ENCODE assay signal across 6 cellular contexts in the genomic region with DNA sequence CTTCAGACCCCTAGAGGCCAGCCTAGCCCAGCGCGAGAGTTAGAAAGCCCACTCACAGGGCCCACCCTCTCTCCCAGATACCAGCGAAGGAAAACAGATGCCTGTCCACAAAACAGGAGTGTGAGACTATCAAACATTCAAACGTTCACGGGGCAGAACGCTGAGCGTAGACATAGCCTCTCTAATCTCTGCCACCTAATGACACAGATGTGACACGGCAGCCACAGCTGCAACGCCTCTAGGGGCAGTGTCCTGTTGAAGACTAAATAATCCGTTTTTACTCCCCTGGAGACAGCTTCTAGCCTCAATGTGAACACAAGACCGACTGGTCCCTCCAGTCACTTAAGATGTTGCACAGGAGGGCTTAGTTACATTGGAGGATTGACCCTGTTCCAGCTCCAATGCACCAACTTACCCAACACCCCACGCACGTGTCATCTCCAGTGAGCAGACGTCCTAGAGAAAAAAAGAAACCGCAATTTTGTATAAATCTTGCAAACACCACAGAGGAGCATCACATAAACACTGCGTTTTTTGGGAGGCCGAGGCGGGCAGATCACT.
DNase-seq lines count a peak whose midpoint lies in the region; ATAC-seq, FAIRE-seq and TF ChIP-seq lines count a peak whose summit lies in the region.

No MANE protein-coding gene starts in this region.

- H3K36me3 ChIP-seq in DND-41 (ENCODE audit: insufficient read depth, low read length): peaks cover 46% of the 10 kb centered on the region
- H3K36me3 ChIP-seq in duodenal mucosa (ENCODE audit: control insufficient read depth in 1 of 2, insufficient read depth in 2 of 2, low read length in 2 of 2): peaks cover 22 to 40% of the 10 kb centered on the region in 2 donors

- H3K4me3 ChIP-seq in DND-41 (ENCODE audit: low read depth in 1 of 2, low read length in 2 of 2) (peak overlapping the region; percentile 25 to 63; a peak in 3 of 4 replicates), duodenal mucosa (ENCODE audit: low read depth in 1 of 2, low read length in 2 of 2) (peak overlapping the region; percentile 76 to 99), retinal pigment epithelial cell (ENCODE audit: low read length) (peak overlapping the region; percentile 97)

- H4K20me1 ChIP-seq in DND-41 (ENCODE audit: insufficient read depth, low read length): peaks cover 42% of the 10 kb centered on the region

- H3K27me3 ChIP-seq in DND-41 (ENCODE audit: insufficient read depth, low read length, poor library complexity): no peaks in the 10 kb centered on the region
- H3K27me3 ChIP-seq in duodenal mucosa (ENCODE audit: control insufficient read depth in 1 of 2, insufficient read depth in 2 of 2, low read length in 2 of 2): no peaks in the 10 kb centered on the region

- H3K79me2 ChIP-seq in DND-41 (ENCODE audit: insufficient read depth, low read length): peaks cover 25% of the 10 kb centered on the region

- peak overlapping the region; percentile 56 for H3K9ac ChIP-seq in DND-41 (ENCODE audit: low read depth, low read length)
- peak overlapping the region; percentile 63 to 93 for H3K9ac ChIP-seq in duodenal mucosa (ENCODE audit: low read depth in 1 of 2, low read length in 2 of 2)

- no peak for FAIRE-seq in RCC 7860 (lab: Jason Lieb, UNC)

- no peaks in the 10 kb centered on the region for H3K9me3 ChIP-seq in DND-41 (ENCODE audit: insufficient read depth, low read length, severe bottlenecking)
- H3K9me3 ChIP-seq in duodenal mucosa (ENCODE audit: control insufficient read depth in 1 of 2, low read length in 2 of 2): no peaks in the 10 kb centered on the region

- TF ChIP-seq CTCF in DND-41 (IDR thresholded peaks at IDR 0.05; ENCODE audit: borderline replicate concordance, extremely low read depth, low read length, poor library complexity, severe bottlenecking) (peak; percentile 54), retinal pigment epithelial cell (conservative IDR thresholded peaks at IDR 0.05; ENCODE audit: low read depth, low read length) (peak; percentile 52)

- H3K27ac ChIP-seq in DND-41 (ENCODE audit: low read length): peak overlapping the region; percentile 30
- no peak overlapping the region for H3K27ac ChIP-seq in duodenal mucosa (ENCODE audit: low read depth, low read length)

- H3K4me1 ChIP-seq in DND-41 (ENCODE audit: insufficient read depth, low read length) (peaks cover 33% of the 10 kb centered on the region), duodenal mucosa (ENCODE audit: control insufficient read depth in 1 of 2, insufficient read depth in 2 of 2, low read length in 2 of 2) (peaks cover 22 to 36% of the 10 kb centered on the region in 2 donors)

- H3K4me2 ChIP-seq in DND-41 (ENCODE audit: insufficient read depth, low read length): peak overlapping the region; percentile 68

- ATAC-seq in DND-41 (ENCODE audit: insufficient read depth, low read depth) (peak; percentile 38), HG03280 (IDR thresholded peaks at IDR 0.05; ENCODE audit: unreplicated experiment) (no peak)

- DNase-seq in DND-41: peak; percentile 44
- DNase-seq in RCC 7860 (ENCODE audit: low spot score): peak; percentile 51
- DNase-seq in retinal pigment epithelial cell (ENCODE audit: low read depth): no peak
- DNase-seq in NCI-H345 treated with DMSO at 0.1 percent for 48 hours (lab: John Stamatoyannopoulos, UW; ENCODE audit: unreplicated experiment): no peak

- H2AFZ ChIP-seq in DND-41 (ENCODE audit: low read depth, low read length): no peak overlapping the region

Comparison
In these comparisons a context has a peak if more than half of its experiments do, and no peak if none do; other contexts are left out.
1. DNase-seq: peak in DND-41 (single experiment) and RCC 7860 (single experiment); none in retinal pigment epithelial cell (single experiment) and NCI-H345 treated with DMSO at 0.1 percent for 48 hours (single experiment).
2. H3K4me3 ChIP-seq: peak in every context shown above with its lines; median percentile 97 in retinal pigment epithelial cell; 88 in duodenal mucosa; 44 in DND-41.